In genomic region chr5:96871686-96872085, GRCh38 we compare ENCODE assay signal across 20 cellular contexts. TPM values are rescaled to one million over a fixed set of nuclear protein-coding genes. Genes with fewer than 3 reads are reported as not detected.
DNase-seq lines count a peak whose midpoint lies in the region; TF ChIP-seq lines count a peak whose summit lies in the region.
"Had no signal": no experiment of that assay in that cellular context is flagged by ENCODE, and none has a peak within 500 bp of the region (broad histone marks: within the 10 kb centered on the region; RNA-seq: fewer than 3 reads in every experiment).

No MANE protein-coding gene starts in this region.

- CTCF ChIA-PET in activated naive CD4-positive, alpha-beta T cell treated with anti-CD3 and anti-CD28 coated beads for 36 hours (lab: Charles Lee): interaction anchor here (0.7 to 7.8 kb wide), 4 partner anchors 13 to 291 kb away, joined by 3 to 85 read pairs (median 4); no protein-coding TSS in a partner anchor

- H3K4me3 Mint-ChIP-seq in activated naive CD4-positive, alpha-beta T cell treated with anti-CD3 and anti-CD28 coated beads for 36 hours: peak overlapping the region; percentile 58
- peak overlapping the region; percentile 58 for H3K4me3 Mint-ChIP-seq in activated T-helper 1 cell treated with anti-CD3 and anti-CD28 coated beads, Interleukin-12 subunit alpha, Interleukin-12 subunit beta, Interleukin-2, Interleukin-4 antibody, amounts not matched to agents 30 ng/mL and 10 ng/mL and 1 ng/mL, durations not matched to agents 14 hours and 24 hours and 36 hours

- no peak for TF ChIP-seq CTCF in spleen (IDR thresholded peaks at IDR 0.05 in 8 of 11, conservative IDR thresholded peaks at IDR 0.05 in 3 of 11)

- no peaks in the 10 kb centered on the region for H3K9me3 Mint-ChIP-seq in activated naive CD4-positive, alpha-beta T cell treated with anti-CD3 and anti-CD28 coated beads for 36 hours
- H3K9me3 Mint-ChIP-seq in activated T-helper 1 cell treated with anti-CD3 and anti-CD28 coated beads, Interleukin-12 subunit alpha, Interleukin-12 subunit beta, Interleukin-2, Interleukin-4 antibody, amounts not matched to agents 30 ng/mL and 10 ng/mL and 1 ng/mL, durations not matched to agents 14 hours and 24 hours and 36 hours: no peaks in the 10 kb centered on the region
- H3K9me3 Mint-ChIP-seq: brain had no signal

- H3K4me1 Mint-ChIP-seq in activated naive CD4-positive, alpha-beta T cell treated with anti-CD3 and anti-CD28 coated beads for 36 hours (ENCODE audit: low read depth): peaks cover 68% of the 10 kb centered on the region
- H3K4me1 Mint-ChIP-seq in activated T-helper 1 cell treated with anti-CD3 and anti-CD28 coated beads, Interleukin-12 subunit alpha, Interleukin-12 subunit beta, Interleukin-2, Interleukin-4 antibody, amounts not matched to agents 30 ng/mL and 10 ng/mL and 1 ng/mL, durations not matched to agents 14 hours and 24 hours and 36 hours (ENCODE audit: low read depth): peaks cover 74% of the 10 kb centered on the region

- H3K36me3 Mint-ChIP-seq in activated naive CD4-positive, alpha-beta T cell treated with anti-CD3 and anti-CD28 coated beads for 36 hours (ENCODE audit: low read depth): no peaks in the 10 kb centered on the region
- H3K36me3 Mint-ChIP-seq in activated T-helper 1 cell treated with anti-CD3 and anti-CD28 coated beads, Interleukin-12 subunit alpha, Interleukin-12 subunit beta, Interleukin-2, Interleukin-4 antibody, amounts not matched to agents 30 ng/mL and 10 ng/mL and 1 ng/mL, durations not matched to agents 14 hours and 24 hours and 36 hours (ENCODE audit: low read depth): no peaks in the 10 kb centered on the region
- H3K36me3 Mint-ChIP-seq: brain had no signal

- WGBS in spleen, 5 donors: 42 to 67% (median 58%) methylated on average over 1 of the region's 1 CpG

- peaks cover 5 to 63% (median 32%) of the 10 kb centered on the region in 6 donors for H3K4me1 ChIP-seq in spleen
- H3K4me1 ChIP-seq: colonic mucosa had no signal

- H3K27me3 Mint-ChIP-seq in activated naive CD4-positive, alpha-beta T cell treated with anti-CD3 and anti-CD28 coated beads for 36 hours (ENCODE audit: low read depth): no peaks in the 10 kb centered on the region
- no peaks in the 10 kb centered on the region for H3K27me3 Mint-ChIP-seq in activated T-helper 1 cell treated with anti-CD3 and anti-CD28 coated beads, Interleukin-12 subunit alpha, Interleukin-12 subunit beta, Interleukin-2, Interleukin-4 antibody, amounts not matched to agents 30 ng/mL and 10 ng/mL and 1 ng/mL, durations not matched to agents 14 hours and 24 hours and 36 hours (ENCODE audit: insufficient read depth)
- H3K27me3 Mint-ChIP-seq: brain had no signal

- H3K27ac Mint-ChIP-seq in activated naive CD4-positive, alpha-beta T cell treated with anti-CD3 and anti-CD28 coated beads for 36 hours: peak overlapping the region; percentile 93
- peak overlapping the region; percentile 69 for H3K27ac Mint-ChIP-seq in activated T-helper 1 cell treated with anti-CD3 and anti-CD28 coated beads, Interleukin-12 subunit alpha, Interleukin-12 subunit beta, Interleukin-2, Interleukin-4 antibody, amounts not matched to agents 30 ng/mL and 10 ng/mL and 1 ng/mL, durations not matched to agents 14 hours and 24 hours and 36 hours

- no peak for TF ChIP-seq POLR2A in spleen (IDR thresholded peaks at IDR 0.05)

- H3K4me3 ChIP-seq in spleen: no peak overlapping the region
- H3K4me3 ChIP-seq: colonic mucosa had no signal

- no peaks in the 10 kb centered on the region for H3K27me3 ChIP-seq in spleen (replicated peaks in 1 of 7)
- H3K27me3 ChIP-seq: colonic mucosa had no signal

- DNase-seq in activated naive CD4-positive, alpha-beta T cell treated with anti-CD3 and anti-CD28 coated beads for 36 hours: no peak
- no peak for DNase-seq in activated naive CD4-positive, alpha-beta T cell treated with anti-CD3 and anti-CD28 coated beads, Interleukin-2, amount 50 U/mL, for 16 hours
- DNase-seq in NAMALWA (ENCODE audit: low spot score): peak; percentile 30
- no peak for DNase-seq in activated T-helper 1 cell treated with anti-CD3 and anti-CD28 coated beads, Interleukin-12 subunit alpha, Interleukin-12 subunit beta, Interleukin-2, Interleukin-4 antibody, amounts not matched to agents 30 ng/mL and 10 ng/mL and 1 ng/mL, durations not matched to agents 14 hours and 24 hours and 36 hours (ENCODE audit: low spot score)
- no peak for DNase-seq in spleen
- no peak for DNase-seq in anterior cingulate cortex (lab: John Stamatoyannopoulos, UW)
- DNase-seq in HT-29 (ENCODE audit: low spot score): no peak
- DNase-seq in NCI-H187 treated with DMSO at 0.1 percent for 48 hours (lab: John Stamatoyannopoulos, UW): no peak
- DNase-seq: ACHN; activated gamma-delta T cell treated with Interleukin-2 at 50 U/mL for 16 hours; colonic mucosa; DMS153; left ventricle myocardium superior; NCI-H2029; NCI-H345; occipital lobe; stimulated activated CD4-positive, alpha-beta T cell treated with anti-CD3 and anti-CD28 coated beads, Interleukin-12 subunit alpha, Interleukin-12 subunit beta, amount 100 ng/mL, for 4 hours had no signal

- H3K9me3 ChIP-seq in spleen: no peaks in the 10 kb centered on the region
- H3K9me3 ChIP-seq: colonic mucosa had no signal

- H3K36me3 ChIP-seq in spleen: no peaks in the 10 kb centered on the region
- H3K36me3 ChIP-seq: colonic mucosa had no signal

- intact Hi-C loops in activated naive CD4-positive, alpha-beta T cell treated with anti-CD3 and anti-CD28 coated beads for 36 hours (cut with micrococcal nuclease): loop anchor here (1.0 to 5.0 kb wide), 8 partner anchors 25 to 1901 kb away; partner anchors contain the start of genes CAST and RGMB
- intact Hi-C loops in activated T-helper 1 cell treated with anti-CD3 and anti-CD28 coated beads, Interleukin-12 subunit alpha, Interleukin-12 subunit beta, Interleukin-2, Interleukin-4 antibody, amounts not matched to agents 30 ng/mL and 10 ng/mL and 1 ng/mL, durations not matched to agents 14 hours and 24 hours and 36 hours (cut with micrococcal nuclease): loop anchor here (1.0 to 10.0 kb wide), 8 partner anchors 9 to 1317 kb away; partner anchors contain the start of genes ARSK and SKIC3
- intact Hi-C loops in spleen (cut with DNase I; ENCODE audit: low total_unique reads): no loop called here

- peak overlapping the region in 6 of 8 donors; percentile 4 to 40 (median 14) for H3K27ac ChIP-seq in spleen
- H3K27ac ChIP-seq: C4-2B, colonic mucosa, RWPE1 had no signal

RNA-seq across cellular contexts. Expression of gene ERAP2, which starts 4.6 kb away (rescaled TPM):
- 100 to 1,000 TPM; 108 to 111 TPM for total RNA-seq in activated naive CD4-positive, alpha-beta T cell treated with anti-CD3 and anti-CD28 coated beads for 36 hours
- 52.9 and 54.4 TPM in 2 replicates for total RNA-seq in activated T-helper 1 cell treated with anti-CD3 and anti-CD28 coated beads, Interleukin-12 subunit alpha, Interleukin-12 subunit beta, Interleukin-2, Interleukin-4 antibody, amounts not matched to agents 30 ng/mL and 10 ng/mL and 1 ng/mL, durations not matched to agents 14 hours and 24 hours and 36 hours
- total RNA-seq in spleen: 10 to 100 TPM; 33.2 to 91.8 (median 66.8) TPM
- polyA plus RNA-seq in spleen: 10 to 100 TPM; 10.6 to 38.6 (median 14.7) TPM
- 23.3 and 31.6 TPM in 2 replicates for total RNA-seq in HT-29 (2014; rRNA removed; shearing (Covaris generic))
